1 cellular context compared by ENCODE assay signal in the genomic region with DNA sequence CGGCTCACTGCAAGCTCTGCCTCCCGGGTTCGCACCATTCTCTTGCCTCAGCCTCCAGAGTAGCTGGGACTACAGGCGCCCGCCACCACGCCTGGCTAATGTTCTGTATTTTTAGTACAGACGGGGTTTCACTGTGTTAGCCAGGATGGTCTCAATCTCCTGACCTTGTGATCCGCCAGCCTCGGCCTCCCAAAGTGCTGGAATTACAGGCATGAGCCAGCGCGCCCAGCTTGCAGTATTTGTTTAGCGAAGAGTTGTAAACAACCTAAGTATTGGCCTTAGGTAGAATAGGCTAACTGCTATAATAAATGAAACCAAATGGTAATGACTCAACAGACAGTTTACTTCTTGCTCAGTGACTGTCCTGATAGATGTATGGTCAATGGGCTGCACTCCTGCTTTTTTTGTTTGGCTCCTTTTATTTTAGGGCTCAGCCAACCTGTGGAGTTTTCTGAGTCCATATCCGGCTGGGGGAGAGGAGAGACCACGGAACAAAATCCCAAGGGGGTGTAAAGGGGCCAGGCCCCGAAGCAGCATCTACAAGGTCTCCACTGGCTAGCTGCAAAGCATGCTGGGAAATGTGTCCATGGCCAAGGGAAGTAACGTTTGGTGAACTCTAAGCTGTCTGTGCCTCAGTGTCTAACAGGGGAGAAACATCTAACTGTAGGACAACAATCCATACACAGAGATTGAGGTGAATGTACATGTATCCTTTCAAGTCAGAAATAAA.
TF ChIP-seq lines count a peak whose summit lies in the region.

No MANE protein-coding gene starts in this region.

TF ChIP-seq in IMR-90, 13 proteins besides CTCF, POLR2A, EP300 and RAD21:
- TF ChIP-seq MAZ (IDR thresholded peaks at IDR 0.05; ENCODE audit: borderline replicate concordance, low read depth, low read length) (no peak), NFE2L2 (IDR thresholded peaks at IDR 0.05; ENCODE audit: low read depth, low read length) (no peak), MXI1 (IDR thresholded peaks at IDR 0.05; ENCODE audit: borderline replicate concordance, low read depth, low read length) (no peak), CHD1 (IDR thresholded peaks at IDR 0.05; ENCODE audit: low read depth, low read length) (no peak), MAFK (IDR thresholded peaks at IDR 0.05; ENCODE audit: low read depth, low read length) (no peak), SMC3 (IDR thresholded peaks at IDR 0.05; ENCODE audit: low read depth, low read length) (no peak), FOS (IDR thresholded peaks at IDR 0.05; ENCODE audit: low read depth, low read length) (no peak), RCOR1 (IDR thresholded peaks at IDR 0.05; ENCODE audit: insufficient replicate concordance, low read length) (no peak), CEBPB (IDR thresholded peaks at IDR 0.05; ENCODE audit: low read depth, low read length) (no peak), BHLHE40 (IDR thresholded peaks at IDR 0.05; ENCODE audit: low read depth, low read length) (no peak), RFX5 (IDR thresholded peaks at IDR 0.05; ENCODE audit: low read depth, low read length) (no peak)
- TF ChIP-seq, protein P1, sequence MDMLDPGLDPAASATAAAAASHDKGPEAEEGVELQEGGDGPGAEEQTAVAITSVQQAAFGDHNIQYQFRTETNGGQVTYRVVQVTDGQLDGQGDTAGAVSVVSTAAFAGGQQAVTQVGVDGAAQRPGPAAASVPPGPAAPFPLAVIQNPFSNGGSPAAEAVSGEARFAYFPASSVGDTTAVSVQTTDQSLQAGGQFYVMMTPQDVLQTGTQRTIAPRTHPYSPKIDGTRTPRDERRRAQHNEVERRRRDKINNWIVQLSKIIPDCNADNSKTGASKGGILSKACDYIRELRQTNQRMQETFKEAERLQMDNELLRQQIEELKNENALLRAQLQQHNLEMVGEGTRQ (IDR thresholded peaks at IDR 0.05; ENCODE audit: low read depth, low read length): no peak
- TF ChIP-seq, protein P2, sequence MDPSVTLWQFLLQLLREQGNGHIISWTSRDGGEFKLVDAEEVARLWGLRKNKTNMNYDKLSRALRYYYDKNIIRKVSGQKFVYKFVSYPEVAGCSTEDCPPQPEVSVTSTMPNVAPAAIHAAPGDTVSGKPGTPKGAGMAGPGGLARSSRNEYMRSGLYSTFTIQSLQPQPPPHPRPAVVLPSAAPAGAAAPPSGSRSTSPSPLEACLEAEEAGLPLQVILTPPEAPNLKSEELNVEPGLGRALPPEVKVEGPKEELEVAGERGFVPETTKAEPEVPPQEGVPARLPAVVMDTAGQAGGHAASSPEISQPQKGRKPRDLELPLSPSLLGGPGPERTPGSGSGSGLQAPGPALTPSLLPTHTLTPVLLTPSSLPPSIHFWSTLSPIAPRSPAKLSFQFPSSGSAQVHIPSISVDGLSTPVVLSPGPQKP (IDR thresholded peaks at IDR 0.05; ENCODE audit: borderline replicate concordance, low read depth, low read length): no peak
TF ChIP-seq in IMR-90: peak in this region for 0.
